35 cellular contexts compared by ENCODE assay signal in the genomic region with DNA sequence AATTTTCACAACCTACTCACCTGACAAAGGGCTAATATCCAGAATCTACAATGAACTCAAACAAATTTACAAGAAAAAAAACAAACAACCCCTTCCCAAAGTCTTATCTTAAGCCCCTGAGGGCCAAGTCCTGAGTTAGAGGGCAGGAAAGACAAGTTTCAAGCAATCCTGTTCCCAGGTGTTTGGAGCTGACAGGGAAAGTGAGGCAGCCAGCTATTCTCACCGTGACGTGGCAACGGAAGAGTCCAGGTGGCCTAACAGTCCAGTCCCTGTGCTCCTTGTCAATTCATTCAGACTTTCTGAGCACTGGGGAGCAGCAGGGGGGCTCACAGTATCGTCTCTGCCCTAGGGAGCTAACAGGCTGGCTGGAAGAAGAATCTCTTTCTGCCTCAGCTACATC.
"Had no signal": no experiment of that assay in that cellular context is flagged by ENCODE, and none has a peak within 500 bp of the region (broad histone marks: within the 10 kb centered on the region; RNA-seq: fewer than 3 reads in every experiment).

No MANE protein-coding gene starts in this region.

- H3K27me3 Mint-ChIP-seq: activated B cell treated with CpG ODN at 0.5 μM for 24 hours; activated CD4-positive, alpha-beta memory T cell treated with anti-CD3 and anti-CD28 coated beads for 36 hours; activated CD4-positive, alpha-beta T cell treated with anti-CD3 and anti-CD28 coated beads, Interleukin-2, amount 10 ng/mL, durations not matched to agents 24 days and 14 days; activated CD8-positive, alpha-beta T cell treated with anti-CD3 and anti-CD28 coated beads for 36 hours; activated T-helper 17 cell treated with anti-CD3 and anti-CD28 coated beads, Interleukin-2, amount 50 U/mL, for 72 hours had no signal

- H3K36me3 Mint-ChIP-seq: activated CD4-positive, alpha-beta memory T cell treated with anti-CD3 and anti-CD28 coated beads for 36 hours; activated naive CD4-positive, alpha-beta T cell treated with anti-CD3 and anti-CD28 coated beads, Interleukin-2, amount 50 U/mL, for 72 hours; activated naive CD8-positive, alpha-beta T cell treated with anti-CD3 and anti-CD28 coated beads for 36 hours had no signal

- H3K4me3 ChIP-seq: adrenal gland, body of pancreas, breast epithelium had no signal

- H3K27ac ChIP-seq: adrenal gland, body of pancreas, brain microvascular endothelial cell, breast epithelium, VCaP had no signal

- ATAC-seq: activated CD8-positive, alpha-beta T cell treated with anti-CD3 and anti-CD28 coated beads for 36 hours; activated naive CD4-positive, alpha-beta T cell treated with anti-CD3 and anti-CD28 coated beads, Interleukin-2, amount 50 U/mL, for 72 hours; activated T-cell treated with anti-CD3 and anti-CD28 coated beads, Interleukin-2, amount 50 U/mL, for 4 hours; activated T-cell treated with anti-CD3 and anti-CD28 coated beads, Interleukin-2, amount 50 U/mL, for 72 hours; activated T-helper 17 cell treated with anti-CD3 and anti-CD28 coated beads, Interleukin-2, amount 50 U/mL, for 72 hours; body of pancreas had no signal

- H3K9me3 ChIP-seq: adrenal gland, body of pancreas, breast epithelium had no signal

- H3K4me1 ChIP-seq: adrenal gland, body of pancreas, breast epithelium had no signal

- H3K27me3 ChIP-seq: adrenal gland, body of pancreas, brain microvascular endothelial cell, breast epithelium had no signal

- H3K27ac Mint-ChIP-seq: activated B cell treated with CpG ODN at 0.5 μM for 24 hours; activated CD4-positive, alpha-beta memory T cell treated with anti-CD3 and anti-CD28 coated beads for 36 hours; activated CD4-positive, alpha-beta T cell treated with anti-CD3 and anti-CD28 coated beads, Interleukin-2, amount 10 ng/mL, durations not matched to agents 24 days and 14 days; activated CD8-positive, alpha-beta T cell treated with anti-CD3 and anti-CD28 coated beads for 36 hours; activated naive CD4-positive, alpha-beta T cell treated with anti-CD3 and anti-CD28 coated beads for 36 hours; activated naive CD4-positive, alpha-beta T cell treated with anti-CD3 and anti-CD28 coated beads, Interleukin-2, amount 50 U/mL, for 72 hours; activated naive CD8-positive, alpha-beta T cell treated with anti-CD3 and anti-CD28 coated beads for 36 hours; activated T-cell treated with anti-CD3 and anti-CD28 coated beads, Interleukin-2, amount 50 U/mL, for 72 hours; activated T-helper 1 cell treated with anti-CD3 and anti-CD28 coated beads, Interleukin-12 subunit alpha, Interleukin-12 subunit beta, Interleukin-2, Interleukin-4 antibody, amounts not matched to agents 30 ng/mL and 10 ng/mL and 1 ng/mL, durations not matched to agents 14 hours and 24 hours and 36 hours; activated T-helper 17 cell treated with anti-CD3 and anti-CD28 coated beads, Interleukin-2, amount 50 U/mL, for 72 hours; T-helper 1 cell treated with Interleukin-12 subunit alpha and Interleukin-12 subunit beta and Interleukin-4 antibody, amounts not matched to agents 30 μg/mL and 1 μg/mL, for 36 hours; T-helper 2 cell treated with Interferon-gamma antibody and Interleukin-4, amounts not matched to agents 5 μg/mL and 100 μg/mL, for 36 hours had no signal

- H3K9me3 Mint-ChIP-seq: activated B cell treated with CpG ODN at 0.5 μM for 24 hours; activated CD8-positive, alpha-beta T cell treated with anti-CD3 and anti-CD28 coated beads for 36 hours; activated naive CD8-positive, alpha-beta T cell treated with anti-CD3 and anti-CD28 coated beads for 36 hours; activated T-helper 17 cell treated with anti-CD3 and anti-CD28 coated beads, Interleukin-2, amount 50 U/mL, for 72 hours had no signal

- H3K4me3 Mint-ChIP-seq: activated B cell treated with CpG ODN at 0.5 μM for 24 hours; activated CD4-positive, alpha-beta memory T cell treated with anti-CD3 and anti-CD28 coated beads for 36 hours; activated CD4-positive, alpha-beta T cell treated with anti-CD3 and anti-CD28 coated beads, Interleukin-2, amount 10 ng/mL, durations not matched to agents 24 days and 14 days; activated CD8-positive, alpha-beta T cell treated with anti-CD3 and anti-CD28 coated beads for 36 hours; activated naive CD4-positive, alpha-beta T cell treated with anti-CD3 and anti-CD28 coated beads for 36 hours; activated naive CD8-positive, alpha-beta T cell treated with anti-CD3 and anti-CD28 coated beads for 36 hours; activated T-cell treated with anti-CD3 and anti-CD28 coated beads, Interleukin-2, amount 50 U/mL, for 4 hours; activated T-cell treated with anti-CD3 and anti-CD28 coated beads, Interleukin-2, amount 50 U/mL, for 72 hours; activated T-helper 1 cell treated with anti-CD3 and anti-CD28 coated beads, Interleukin-12 subunit alpha, Interleukin-12 subunit beta, Interleukin-2, Interleukin-4 antibody, amounts not matched to agents 30 ng/mL and 10 ng/mL and 1 ng/mL, durations not matched to agents 14 hours and 24 hours and 36 hours; activated T-helper 17 cell treated with anti-CD3 and anti-CD28 coated beads, Interleukin-2, amount 50 U/mL, for 72 hours; T-helper 1 cell treated with Interleukin-12 subunit alpha and Interleukin-12 subunit beta and Interleukin-4 antibody, amounts not matched to agents 30 μg/mL and 1 μg/mL, for 36 hours; T-helper 2 cell treated with Interferon-gamma antibody and Interleukin-4, amounts not matched to agents 5 μg/mL and 100 μg/mL, for 36 hours had no signal

- H3K4me1 Mint-ChIP-seq: activated B cell treated with CpG ODN at 0.5 μM for 24 hours; activated CD4-positive, alpha-beta T cell treated with anti-CD3 and anti-CD28 coated beads, Interleukin-2, amount 10 ng/mL, durations not matched to agents 24 days and 14 days; activated naive CD8-positive, alpha-beta T cell treated with anti-CD3 and anti-CD28 coated beads for 36 hours; activated T-helper 17 cell treated with anti-CD3 and anti-CD28 coated beads, Interleukin-2, amount 50 U/mL, for 72 hours had no signal

- DNase-seq: activated B cell treated with CpG ODN at 0.5 μM for 24 hours; activated CD4-positive, alpha-beta memory T cell treated with anti-CD3 and anti-CD28 coated beads for 36 hours; activated CD4-positive, alpha-beta T cell treated with anti-CD3 and anti-CD28 coated beads for 4 hours; activated CD4-positive, alpha-beta T cell treated with anti-CD3 and anti-CD28 coated beads, Interleukin-2, amount 10 ng/mL, durations not matched to agents 24 days and 14 days; activated CD4-positive, alpha-beta T cell treated with anti-CD3 and anti-CD28 coated beads, Interleukin-2, amount 50 U/mL, for 1 hour; activated CD4-positive, alpha-beta T cell treated with anti-CD3 and anti-CD28 coated beads, Interleukin-2, amount 50 U/mL, for 4 hours; activated CD4-positive, CD25-positive, alpha-beta regulatory T cell treated with anti-CD3 and anti-CD28 coated beads, Interleukin-2, amount 50 U/mL, for 72 hours; activated CD8-positive, alpha-beta memory T cell treated with anti-CD3 and anti-CD28 coated beads, Interleukin-2, amount 50 U/mL, for 4 hours; activated CD8-positive, alpha-beta T cell treated with anti-CD3 and anti-CD28 coated beads for 36 hours; activated effector memory CD4-positive, alpha-beta T cell treated with anti-CD3 and anti-CD28 coated beads, Interleukin-2, amount 50 U/mL, for 16 hours; activated gamma-delta T cell treated with Interleukin-2 at 50 U/mL for 16 hours; activated naive CD4-positive, alpha-beta T cell; activated naive CD4-positive, alpha-beta T cell treated with anti-CD3 and anti-CD28 coated beads for 36 hours; activated naive CD4-positive, alpha-beta T cell treated with anti-CD3 and anti-CD28 coated beads, Interleukin-2, amount 50 U/mL, for 16 hours; activated naive CD8-positive, alpha-beta T cell treated with anti-CD3 and anti-CD28 coated beads for 36 hours; activated T-cell treated with anti-CD3 and anti-CD28 coated beads for 4 hours; activated T-cell treated with anti-CD3 and anti-CD28 coated beads, Interleukin-2, amount 50 U/mL, for 1 hour; activated T-cell treated with anti-CD3 and anti-CD28 coated beads, Interleukin-2, amount 50 U/mL, for 4 hours; activated T-cell treated with anti-CD3 and anti-CD28 coated beads, Interleukin-2, amount 50 U/mL, for 72 hours; adrenal gland; amniotic stem cell; aorta; body of pancreas; brain microvascular endothelial cell; central memory CD4-positive, alpha-beta T cell; T-helper 1 cell; T-helper 2 cell; T-helper 9 cell had no signal

- H3K36me3 ChIP-seq: adrenal gland, brain microvascular endothelial cell, breast epithelium had no signal
